In genomic region chr17:8468109-8468508, GRCh38 we compare ENCODE assay signal across 1 cellular context.
TF ChIP-seq lines count a peak whose summit lies in the region.

No MANE protein-coding gene starts in this region.

TF ChIP-seq in GM12878, 131 proteins besides CTCF, POLR2A, EP300 and RAD21:
- no peak for TF ChIP-seq MEF2B (IDR thresholded peaks at IDR 0.05; ENCODE audit: partially characterized antibody, poor library complexity, severe bottlenecking)
- no peak for TF ChIP-seq MYC (IDR thresholded peaks at IDR 0.05; ENCODE audit: insufficient read depth, insufficient read length, insufficient replicate concordance, low read length, severe bottlenecking)
- TF ChIP-seq IKZF2 (IDR thresholded peaks at IDR 0.05): no peak
- no peak for TF ChIP-seq NBN (IDR thresholded peaks at IDR 0.05)
- no peak for TF ChIP-seq POLR2AphosphoS5 (IDR thresholded peaks at IDR 0.05; ENCODE audit: low read length)
- TF ChIP-seq SMAD5 (IDR thresholded peaks at IDR 0.05; ENCODE audit: low read depth): no peak
- TF ChIP-seq PML (IDR thresholded peaks at IDR 0.05; ENCODE audit: low read length): no peak
- no peak for TF ChIP-seq STAT3 (IDR thresholded peaks at IDR 0.05; ENCODE audit: low read depth, low read length)
- TF ChIP-seq IRF5 (IDR thresholded peaks at IDR 0.05; ENCODE audit: borderline replicate concordance): no peak
- no peak for TF ChIP-seq CEBPB (IDR thresholded peaks at IDR 0.05; ENCODE audit: borderline replicate concordance in 1 of 2, low read depth in 2 of 2, low read length in 2 of 2)
- no peak for TF ChIP-seq MTA3 (IDR thresholded peaks at IDR 0.05; ENCODE audit: borderline replicate concordance, low read length)
- no peak for TF ChIP-seq SKIL (IDR thresholded peaks at IDR 0.05; ENCODE audit: low read depth, poor library complexity, severe bottlenecking)
- no peak for TF ChIP-seq FOS (IDR thresholded peaks at IDR 0.05; ENCODE audit: borderline replicate concordance, extremely low read depth, insufficient read length)
